In genomic region chr3:53591646-53592045, GRCh38 we compare ENCODE assay signal across 31 cellular contexts.
"Had no signal": no experiment of that assay in that cellular context is flagged by ENCODE, and none has a peak within 500 bp of the region (broad histone marks: within the 10 kb centered on the region; RNA-seq: fewer than 3 reads in every experiment).

No MANE protein-coding gene starts in this region.

- H3K4me1 Mint-ChIP-seq: activated CD4-positive, alpha-beta memory T cell treated with anti-CD3 and anti-CD28 coated beads, Interleukin-2, amount 10 ng/mL, durations not matched to agents 7 days and 5 days; activated CD4-positive, alpha-beta T cell treated with anti-CD3 and anti-CD28 coated beads, Interleukin-2, amount 10 ng/mL, durations not matched to agents 7 days and 5 days; central memory CD8-positive, alpha-beta T cell; T-helper 17 cell had no signal

- H3K4me3 ChIP-seq: coronary artery, dorsolateral prefrontal cortex, esophagus muscularis mucosa, gastrocnemius medialis had no signal

- DNase-seq: activated CD4-positive, alpha-beta memory T cell treated with anti-CD3 and anti-CD28 coated beads, Interleukin-2, amount 10 ng/mL, durations not matched to agents 7 days and 5 days; activated CD4-positive, alpha-beta T cell treated with anti-CD3 and anti-CD28 coated beads for 1 hour; activated CD4-positive, alpha-beta T cell treated with anti-CD3 and anti-CD28 coated beads for 4 hours; activated CD4-positive, alpha-beta T cell treated with anti-CD3 and anti-CD28 coated beads, Interleukin-2, amount 10 ng/mL, durations not matched to agents 7 days and 5 days; activated CD4-positive, alpha-beta T cell treated with anti-CD3 and anti-CD28 coated beads, Interleukin-2, amount 50 U/mL, for 4 hours; activated CD4-positive, CD25-positive, alpha-beta regulatory T cell; activated CD8-positive, alpha-beta memory T cell treated with anti-CD3 and anti-CD28 coated beads, Interleukin-2, amount 50 U/mL, for 48 hours; activated gamma-delta T cell; activated naive CD4-positive, alpha-beta T cell treated with anti-CD3 and anti-CD28 coated beads, Interleukin-2, amount 50 U/mL, for 16 hours; activated naive CD4-positive, alpha-beta T cell treated with Interleukin-2 at 50 U/mL for 16 hours; activated T-cell treated with anti-CD3 and anti-CD28 coated beads for 4 hours; activated T-cell treated with anti-CD3 and anti-CD28 coated beads, Interleukin-2, amount 50 U/mL, for 24 hours; activated T-cell treated with anti-CD3 and anti-CD28 coated beads, Interleukin-2, amount 50 U/mL, for 72 hours; amniotic stem cell; anterior cingulate cortex; brain microvascular endothelial cell; dorsolateral prefrontal cortex; effector memory CD4-positive, alpha-beta T cell; endodermal cell; foreskin keratinocyte; gastrocnemius medialis; glutamatergic neuron; T-helper 1 cell; T-helper 17 cell; T1000 had no signal

- ATAC-seq: activated T-cell treated with anti-CD3 and anti-CD28 coated beads, Interleukin-2, amount 50 U/mL, for 72 hours; foreskin keratinocyte; gastrocnemius medialis; T-helper 17 cell had no signal

- H3K36me3 ChIP-seq: brain microvascular endothelial cell, esophagus muscularis mucosa, gastrocnemius medialis had no signal

- H3K9me3 ChIP-seq: esophagus muscularis mucosa, gastrocnemius medialis had no signal

- H3K9me3 Mint-ChIP-seq: activated CD4-positive, alpha-beta memory T cell treated with anti-CD3 and anti-CD28 coated beads, Interleukin-2, amount 10 ng/mL, durations not matched to agents 7 days and 5 days; activated CD4-positive, alpha-beta T cell treated with anti-CD3 and anti-CD28 coated beads, Interleukin-2, amount 10 ng/mL, durations not matched to agents 7 days and 5 days; activated T-cell treated with anti-CD3 and anti-CD28 coated beads, Interleukin-2, amount 50 U/mL, for 24 hours; activated T-cell treated with anti-CD3 and anti-CD28 coated beads, Interleukin-2, amount 50 U/mL, for 72 hours; central memory CD8-positive, alpha-beta T cell; dendritic cell treated with granulocyte-macrophage colony-stimulating factor and Interleukin-4, amounts not matched to agents 40 ng/mL and 50 ng/mL, for 4 days; T-helper 2 cell treated with Interferon-gamma antibody and Interleukin-4, amounts not matched to agents 5 μg/mL and 100 μg/mL, for 36 hours had no signal

- H3K4me3 Mint-ChIP-seq: activated CD4-positive, alpha-beta memory T cell treated with anti-CD3 and anti-CD28 coated beads, Interleukin-2, amount 10 ng/mL, durations not matched to agents 7 days and 5 days; activated CD4-positive, alpha-beta T cell treated with anti-CD3 and anti-CD28 coated beads, Interleukin-2, amount 10 ng/mL, durations not matched to agents 7 days and 5 days; activated naive CD8-positive, alpha-beta T cell; activated T-cell treated with anti-CD3 and anti-CD28 coated beads, Interleukin-2, amount 50 U/mL, for 24 hours; activated T-cell treated with anti-CD3 and anti-CD28 coated beads, Interleukin-2, amount 50 U/mL, for 72 hours; central memory CD8-positive, alpha-beta T cell; dendritic cell treated with granulocyte-macrophage colony-stimulating factor and Interleukin-4, amounts not matched to agents 40 ng/mL and 50 ng/mL, for 4 days; endodermal cell; T-helper 17 cell; T-helper 2 cell treated with Interferon-gamma antibody and Interleukin-4, amounts not matched to agents 5 μg/mL and 100 μg/mL, for 36 hours had no signal

- H3K27me3 ChIP-seq: brain microvascular endothelial cell, dorsolateral prefrontal cortex, esophagus muscularis mucosa, foreskin keratinocyte, gastrocnemius medialis had no signal

- H3K4me1 ChIP-seq: esophagus muscularis mucosa, foreskin keratinocyte, gastrocnemius medialis had no signal

- H3K27ac Mint-ChIP-seq: activated CD4-positive, alpha-beta memory T cell treated with anti-CD3 and anti-CD28 coated beads, Interleukin-2, amount 10 ng/mL, durations not matched to agents 7 days and 5 days; activated CD4-positive, alpha-beta T cell treated with anti-CD3 and anti-CD28 coated beads, Interleukin-2, amount 10 ng/mL, durations not matched to agents 7 days and 5 days; activated naive CD8-positive, alpha-beta T cell; activated T-cell treated with anti-CD3 and anti-CD28 coated beads, Interleukin-2, amount 50 U/mL, for 24 hours; activated T-cell treated with anti-CD3 and anti-CD28 coated beads, Interleukin-2, amount 50 U/mL, for 72 hours; dendritic cell treated with granulocyte-macrophage colony-stimulating factor and Interleukin-4, amounts not matched to agents 40 ng/mL and 50 ng/mL, for 4 days; endodermal cell; T-helper 17 cell; T-helper 2 cell treated with Interferon-gamma antibody and Interleukin-4, amounts not matched to agents 5 μg/mL and 100 μg/mL, for 36 hours had no signal

- H3K27ac ChIP-seq: brain microvascular endothelial cell, coronary artery, dorsolateral prefrontal cortex, esophagus muscularis mucosa, foreskin keratinocyte, gastrocnemius medialis had no signal

- H3K36me3 Mint-ChIP-seq: activated naive CD8-positive, alpha-beta T cell had no signal
